ENCODE assay signal across 1 cellular context in the genomic region with DNA sequence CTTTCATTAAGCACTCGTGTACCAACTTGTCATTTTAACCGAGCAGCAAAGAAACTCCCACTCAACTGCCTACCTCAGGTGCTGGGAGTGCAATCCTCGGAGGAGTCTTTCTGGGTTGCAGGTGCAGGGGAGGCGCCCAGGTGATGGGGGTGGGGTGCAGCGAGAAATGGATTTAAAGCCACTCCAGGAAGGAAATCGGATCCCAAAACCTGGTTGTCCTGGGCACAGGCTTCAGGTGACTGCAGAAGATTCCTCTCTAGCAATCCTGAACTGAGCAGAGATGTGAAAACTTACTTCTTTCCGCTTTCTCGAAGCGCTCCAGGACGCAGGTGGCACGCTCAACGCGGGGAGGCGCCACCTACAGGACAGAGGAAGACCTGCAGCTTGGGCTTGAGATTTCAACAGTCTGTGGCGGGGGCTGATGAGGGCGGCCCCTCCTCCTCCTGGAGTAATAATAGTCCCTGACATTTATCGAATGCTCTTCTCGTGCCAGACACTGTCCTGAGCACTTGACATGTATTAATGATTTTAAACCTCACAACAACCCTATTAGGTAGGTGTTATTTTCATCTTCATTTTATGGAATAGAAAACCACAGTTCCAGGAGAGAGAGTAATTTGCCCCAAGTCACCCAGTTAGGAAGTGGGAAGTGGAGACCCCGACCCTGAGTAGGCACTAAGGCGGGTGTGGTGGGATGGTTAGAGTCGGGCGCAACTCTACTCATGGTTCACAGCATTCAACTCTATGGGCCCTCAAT.
A peak's percentile ranks its signal among the peaks of the same experiment; 100 is the strongest.
TF ChIP-seq lines count a peak whose summit lies in the region.

No MANE protein-coding gene starts in this region.

TF ChIP-seq in GM12878, 131 proteins besides CTCF, POLR2A, EP300 and RAD21 (continued from another document and continues in another):
- TF ChIP-seq, protein P1, sequence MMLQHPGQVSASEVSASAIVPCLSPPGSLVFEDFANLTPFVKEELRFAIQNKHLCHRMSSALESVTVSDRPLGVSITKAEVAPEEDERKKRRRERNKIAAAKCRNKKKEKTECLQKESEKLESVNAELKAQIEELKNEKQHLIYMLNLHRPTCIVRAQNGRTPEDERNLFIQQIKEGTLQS (IDR thresholded peaks at IDR 0.05; ENCODE audit: borderline replicate concordance, extremely low read depth, low read depth, low read length), result no peak
- TF ChIP-seq, protein P2, sequence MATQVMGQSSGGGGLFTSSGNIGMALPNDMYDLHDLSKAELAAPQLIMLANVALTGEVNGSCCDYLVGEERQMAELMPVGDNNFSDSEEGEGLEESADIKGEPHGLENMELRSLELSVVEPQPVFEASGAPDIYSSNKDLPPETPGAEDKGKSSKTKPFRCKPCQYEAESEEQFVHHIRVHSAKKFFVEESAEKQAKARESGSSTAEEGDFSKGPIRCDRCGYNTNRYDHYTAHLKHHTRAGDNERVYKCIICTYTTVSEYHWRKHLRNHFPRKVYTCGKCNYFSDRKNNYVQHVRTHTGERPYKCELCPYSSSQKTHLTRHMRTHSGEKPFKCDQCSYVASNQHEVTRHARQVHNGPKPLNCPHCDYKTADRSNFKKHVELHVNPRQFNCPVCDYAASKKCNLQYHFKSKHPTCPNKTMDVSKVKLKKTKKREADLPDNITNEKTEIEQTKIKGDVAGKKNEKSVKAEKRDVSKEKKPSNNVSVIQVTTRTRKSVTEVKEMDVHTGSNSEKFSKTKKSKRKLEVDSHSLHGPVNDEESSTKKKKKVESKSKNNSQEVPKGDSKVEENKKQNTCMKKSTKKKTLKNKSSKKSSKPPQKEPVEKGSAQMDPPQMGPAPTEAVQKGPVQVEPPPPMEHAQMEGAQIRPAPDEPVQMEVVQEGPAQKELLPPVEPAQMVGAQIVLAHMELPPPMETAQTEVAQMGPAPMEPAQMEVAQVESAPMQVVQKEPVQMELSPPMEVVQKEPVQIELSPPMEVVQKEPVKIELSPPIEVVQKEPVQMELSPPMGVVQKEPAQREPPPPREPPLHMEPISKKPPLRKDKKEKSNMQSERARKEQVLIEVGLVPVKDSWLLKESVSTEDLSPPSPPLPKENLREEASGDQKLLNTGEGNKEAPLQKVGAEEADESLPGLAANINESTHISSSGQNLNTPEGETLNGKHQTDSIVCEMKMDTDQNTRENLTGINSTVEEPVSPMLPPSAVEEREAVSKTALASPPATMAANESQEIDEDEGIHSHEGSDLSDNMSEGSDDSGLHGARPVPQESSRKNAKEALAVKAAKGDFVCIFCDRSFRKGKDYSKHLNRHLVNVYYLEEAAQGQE (IDR thresholded peaks at IDR 0.05; ENCODE audit: low read depth, low read length), result no peak
- 0 out of 2 replicates have a peak, but pooled peaks have one; percentile 26 for TF ChIP-seq ZNF207 (IDR thresholded peaks at IDR 0.05; ENCODE audit: borderline replicate concordance)
- peak; percentile 43 to 53; a peak in 2 of 4 replicates for TF ChIP-seq BHLHE40 (IDR thresholded peaks at IDR 0.05; ENCODE audit: borderline replicate concordance in 1 of 2, low read depth in 2 of 2, low read length in 1 of 2)
- no peak for TF ChIP-seq SPI1 (IDR thresholded peaks at IDR 0.05; ENCODE audit: borderline replicate concordance, insufficient read depth, low read depth, low read length)
- TF ChIP-seq ATF7 (IDR thresholded peaks at IDR 0.05; ENCODE audit: low read depth), result no peak
- no peak for TF ChIP-seq POU2F2 (IDR thresholded peaks at IDR 0.05; ENCODE audit: borderline replicate concordance, low read depth, low read length)
- TF ChIP-seq STAT1 (conservative IDR thresholded peaks at IDR 0.05), result 0 out of 2 replicates have a peak, but pooled peaks have one; percentile 44
- TF ChIP-seq MTA2 (IDR thresholded peaks at IDR 0.05; ENCODE audit: low read depth), result no peak
- 0 out of 2 replicates have a peak, but pooled peaks have one; percentile 25 for TF ChIP-seq WRNIP1 (IDR thresholded peaks at IDR 0.05; ENCODE audit: borderline replicate concordance, low read depth, low read length)
- TF ChIP-seq JUND (IDR thresholded peaks at IDR 0.05; ENCODE audit: low read depth, low read length), result no peak
- no peak for TF ChIP-seq KDM1A (IDR thresholded peaks at IDR 0.05; ENCODE audit: borderline replicate concordance)
- TF ChIP-seq, protein P3, sequence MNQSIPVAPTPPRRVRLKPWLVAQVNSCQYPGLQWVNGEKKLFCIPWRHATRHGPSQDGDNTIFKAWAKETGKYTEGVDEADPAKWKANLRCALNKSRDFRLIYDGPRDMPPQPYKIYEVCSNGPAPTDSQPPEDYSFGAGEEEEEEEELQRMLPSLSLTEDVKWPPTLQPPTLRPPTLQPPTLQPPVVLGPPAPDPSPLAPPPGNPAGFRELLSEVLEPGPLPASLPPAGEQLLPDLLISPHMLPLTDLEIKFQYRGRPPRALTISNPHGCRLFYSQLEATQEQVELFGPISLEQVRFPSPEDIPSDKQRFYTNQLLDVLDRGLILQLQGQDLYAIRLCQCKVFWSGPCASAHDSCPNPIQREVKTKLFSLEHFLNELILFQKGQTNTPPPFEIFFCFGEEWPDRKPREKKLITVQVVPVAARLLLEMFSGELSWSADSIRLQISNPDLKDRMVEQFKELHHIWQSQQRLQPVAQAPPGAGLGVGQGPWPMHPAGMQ (IDR thresholded peaks at IDR 0.05; ENCODE audit: borderline replicate concordance), result no peak
- TF ChIP-seq NR2F1 (conservative IDR thresholded peaks at IDR 0.05), result 0 out of 2 replicates have a peak, but pooled peaks have one; percentile 11
- peak; percentile 61 for TF ChIP-seq RELA (IDR thresholded peaks at IDR 0.05; ENCODE audit: borderline replicate concordance, partially characterized antibody)
- no peak for TF ChIP-seq TAF1 (IDR thresholded peaks at IDR 0.05; ENCODE audit: borderline replicate concordance, low read depth, low read length)
- TF ChIP-seq HCFC1 (IDR thresholded peaks at IDR 0.05; ENCODE audit: low read length), result no peak
- TF ChIP-seq PAX8 (IDR thresholded peaks at IDR 0.05), result no peak
- no peak for TF ChIP-seq CBFB (IDR thresholded peaks at IDR 0.05; ENCODE audit: low read depth)
- TF ChIP-seq RUNX3 (IDR thresholded peaks at IDR 0.05; ENCODE audit: low read length), result no peak
- peak; percentile 60; the same call in 1 of the 2 replicates for TF ChIP-seq RB1 (IDR thresholded peaks at IDR 0.05; ENCODE audit: borderline replicate concordance)
- TF ChIP-seq BRCA1 (IDR thresholded peaks at IDR 0.05; ENCODE audit: low read depth, low read length), result no peak
- TF ChIP-seq ASH2L (IDR thresholded peaks at IDR 0.05; ENCODE audit: borderline replicate concordance, low read depth), result no peak
- no peak for TF ChIP-seq ZNF217 (IDR thresholded peaks at IDR 0.05)
- TF ChIP-seq, protein P4, sequence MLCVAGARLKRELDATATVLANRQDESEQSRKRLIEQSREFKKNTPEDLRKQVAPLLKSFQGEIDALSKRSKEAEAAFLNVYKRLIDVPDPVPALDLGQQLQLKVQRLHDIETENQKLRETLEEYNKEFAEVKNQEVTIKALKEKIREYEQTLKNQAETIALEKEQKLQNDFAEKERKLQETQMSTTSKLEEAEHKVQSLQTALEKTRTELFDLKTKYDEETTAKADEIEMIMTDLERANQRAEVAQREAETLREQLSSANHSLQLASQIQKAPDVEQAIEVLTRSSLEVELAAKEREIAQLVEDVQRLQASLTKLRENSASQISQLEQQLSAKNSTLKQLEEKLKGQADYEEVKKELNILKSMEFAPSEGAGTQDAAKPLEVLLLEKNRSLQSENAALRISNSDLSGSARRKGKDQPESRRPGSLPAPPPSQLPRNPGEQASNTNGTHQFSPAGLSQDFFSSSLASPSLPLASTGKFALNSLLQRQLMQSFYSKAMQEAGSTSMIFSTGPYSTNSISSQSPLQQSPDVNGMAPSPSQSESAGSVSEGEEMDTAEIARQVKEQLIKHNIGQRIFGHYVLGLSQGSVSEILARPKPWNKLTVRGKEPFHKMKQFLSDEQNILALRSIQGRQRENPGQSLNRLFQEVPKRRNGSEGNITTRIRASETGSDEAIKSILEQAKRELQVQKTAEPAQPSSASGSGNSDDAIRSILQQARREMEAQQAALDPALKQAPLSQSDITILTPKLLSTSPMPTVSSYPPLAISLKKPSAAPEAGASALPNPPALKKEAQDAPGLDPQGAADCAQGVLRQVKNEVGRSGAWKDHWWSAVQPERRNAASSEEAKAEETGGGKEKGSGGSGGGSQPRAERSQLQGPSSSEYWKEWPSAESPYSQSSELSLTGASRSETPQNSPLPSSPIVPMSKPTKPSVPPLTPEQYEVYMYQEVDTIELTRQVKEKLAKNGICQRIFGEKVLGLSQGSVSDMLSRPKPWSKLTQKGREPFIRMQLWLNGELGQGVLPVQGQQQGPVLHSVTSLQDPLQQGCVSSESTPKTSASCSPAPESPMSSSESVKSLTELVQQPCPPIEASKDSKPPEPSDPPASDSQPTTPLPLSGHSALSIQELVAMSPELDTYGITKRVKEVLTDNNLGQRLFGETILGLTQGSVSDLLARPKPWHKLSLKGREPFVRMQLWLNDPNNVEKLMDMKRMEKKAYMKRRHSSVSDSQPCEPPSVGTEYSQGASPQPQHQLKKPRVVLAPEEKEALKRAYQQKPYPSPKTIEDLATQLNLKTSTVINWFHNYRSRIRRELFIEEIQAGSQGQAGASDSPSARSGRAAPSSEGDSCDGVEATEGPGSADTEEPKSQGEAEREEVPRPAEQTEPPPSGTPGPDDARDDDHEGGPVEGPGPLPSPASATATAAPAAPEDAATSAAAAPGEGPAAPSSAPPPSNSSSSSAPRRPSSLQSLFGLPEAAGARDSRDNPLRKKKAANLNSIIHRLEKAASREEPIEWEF (IDR thresholded peaks at IDR 0.05; ENCODE audit: insufficient replicate concordance, low read depth, low read length), result no peak
- peak; percentile 13 for TF ChIP-seq MEF2B (IDR thresholded peaks at IDR 0.05; ENCODE audit: partially characterized antibody, poor library complexity, severe bottlenecking)
- no peak for TF ChIP-seq SUPT20H (IDR thresholded peaks at IDR 0.05; ENCODE audit: borderline replicate concordance, control insufficient read depth, low read depth, low read length)
- peak in 1 of 2 experiments; percentile 14; a peak in 1 of 4 replicates for TF ChIP-seq IKZF2 (IDR thresholded peaks at IDR 0.05)
- TF ChIP-seq, protein P5, sequence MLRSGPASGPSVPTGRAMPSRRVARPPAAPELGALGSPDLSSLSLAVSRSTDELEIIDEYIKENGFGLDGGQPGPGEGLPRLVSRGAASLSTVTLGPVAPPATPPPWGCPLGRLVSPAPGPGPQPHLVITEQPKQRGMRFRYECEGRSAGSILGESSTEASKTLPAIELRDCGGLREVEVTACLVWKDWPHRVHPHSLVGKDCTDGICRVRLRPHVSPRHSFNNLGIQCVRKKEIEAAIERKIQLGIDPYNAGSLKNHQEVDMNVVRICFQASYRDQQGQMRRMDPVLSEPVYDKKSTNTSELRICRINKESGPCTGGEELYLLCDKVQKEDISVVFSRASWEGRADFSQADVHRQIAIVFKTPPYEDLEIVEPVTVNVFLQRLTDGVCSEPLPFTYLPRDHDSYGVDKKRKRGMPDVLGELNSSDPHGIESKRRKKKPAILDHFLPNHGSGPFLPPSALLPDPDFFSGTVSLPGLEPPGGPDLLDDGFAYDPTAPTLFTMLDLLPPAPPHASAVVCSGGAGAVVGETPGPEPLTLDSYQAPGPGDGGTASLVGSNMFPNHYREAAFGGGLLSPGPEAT (IDR thresholded peaks at IDR 0.05; ENCODE audit: low read depth), result no peak
- TF ChIP-seq SREBF2 (IDR thresholded peaks at IDR 0.05; ENCODE audit: low read length), result no peak
- peak; percentile 79 for TF ChIP-seq TCF12 (IDR thresholded peaks at IDR 0.05; ENCODE audit: low read depth, low read length)
- no peak for TF ChIP-seq RCOR1 (conservative IDR thresholded peaks at IDR 0.05; ENCODE audit: low read depth, low read length)
- no peak for TF ChIP-seq ZBED1 (IDR thresholded peaks at IDR 0.05; ENCODE audit: borderline replicate concordance)
- TF ChIP-seq ZZZ3 (IDR thresholded peaks at IDR 0.05; ENCODE audit: control insufficient read depth, insufficient read length, low read depth), result no peak
- no peak for TF ChIP-seq SRF (IDR thresholded peaks at IDR 0.05; ENCODE audit: low read depth in 2 of 2, low read length in 2 of 2)
- TF ChIP-seq, protein P6, sequence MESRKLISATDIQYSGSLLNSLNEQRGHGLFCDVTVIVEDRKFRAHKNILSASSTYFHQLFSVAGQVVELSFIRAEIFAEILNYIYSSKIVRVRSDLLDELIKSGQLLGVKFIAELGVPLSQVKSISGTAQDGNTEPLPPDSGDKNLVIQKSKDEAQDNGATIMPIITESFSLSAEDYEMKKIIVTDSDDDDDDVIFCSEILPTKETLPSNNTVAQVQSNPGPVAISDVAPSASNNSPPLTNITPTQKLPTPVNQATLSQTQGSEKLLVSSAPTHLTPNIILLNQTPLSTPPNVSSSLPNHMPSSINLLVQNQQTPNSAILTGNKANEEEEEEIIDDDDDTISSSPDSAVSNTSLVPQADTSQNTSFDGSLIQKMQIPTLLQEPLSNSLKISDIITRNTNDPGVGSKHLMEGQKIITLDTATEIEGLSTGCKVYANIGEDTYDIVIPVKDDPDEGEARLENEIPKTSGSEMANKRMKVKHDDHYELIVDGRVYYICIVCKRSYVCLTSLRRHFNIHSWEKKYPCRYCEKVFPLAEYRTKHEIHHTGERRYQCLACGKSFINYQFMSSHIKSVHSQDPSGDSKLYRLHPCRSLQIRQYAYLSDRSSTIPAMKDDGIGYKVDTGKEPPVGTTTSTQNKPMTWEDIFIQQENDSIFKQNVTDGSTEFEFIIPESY (IDR thresholded peaks at IDR 0.05), result no peak
- TF ChIP-seq HDAC6 (IDR thresholded peaks at IDR 0.05; ENCODE audit: unreplicated experiment), result no peak
- TF ChIP-seq NFYA (IDR thresholded peaks at IDR 0.05; ENCODE audit: borderline replicate concordance, low read depth, low read length), result no peak
- TF ChIP-seq KAT2A (conservative IDR thresholded peaks at IDR 0.05; ENCODE audit: control insufficient read depth, low read depth, low read length), result no peak
- TF ChIP-seq CREB1 (IDR thresholded peaks at IDR 0.05; ENCODE audit: low read depth), result peak; percentile 50; the same call in 1 of the 2 replicates
- TF ChIP-seq CBX5 (IDR thresholded peaks at IDR 0.05; ENCODE audit: low read depth), result no peak
- TF ChIP-seq, protein P7, sequence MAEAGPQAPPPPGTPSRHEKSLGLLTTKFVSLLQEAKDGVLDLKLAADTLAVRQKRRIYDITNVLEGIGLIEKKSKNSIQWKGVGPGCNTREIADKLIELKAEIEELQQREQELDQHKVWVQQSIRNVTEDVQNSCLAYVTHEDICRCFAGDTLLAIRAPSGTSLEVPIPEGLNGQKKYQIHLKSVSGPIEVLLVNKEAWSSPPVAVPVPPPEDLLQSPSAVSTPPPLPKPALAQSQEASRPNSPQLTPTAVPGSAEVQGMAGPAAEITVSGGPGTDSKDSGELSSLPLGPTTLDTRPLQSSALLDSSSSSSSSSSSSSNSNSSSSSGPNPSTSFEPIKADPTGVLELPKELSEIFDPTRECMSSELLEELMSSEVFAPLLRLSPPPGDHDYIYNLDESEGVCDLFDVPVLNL (IDR thresholded peaks at IDR 0.05; ENCODE audit: low read depth, low read length), result no peak
- TF ChIP-seq TARDBP (IDR thresholded peaks at IDR 0.05; ENCODE audit: borderline replicate concordance), result no peak
- TF ChIP-seq, protein P8, sequence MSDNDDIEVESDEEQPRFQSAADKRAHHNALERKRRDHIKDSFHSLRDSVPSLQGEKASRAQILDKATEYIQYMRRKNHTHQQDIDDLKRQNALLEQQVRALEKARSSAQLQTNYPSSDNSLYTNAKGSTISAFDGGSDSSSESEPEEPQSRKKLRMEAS (IDR thresholded peaks at IDR 0.05; ENCODE audit: low read depth, low read length), result no peak
- TF ChIP-seq EGR1 (IDR thresholded peaks at IDR 0.05; ENCODE audit: borderline replicate concordance in 1 of 2, low read depth in 2 of 2, low read length in 2 of 2), result no peak
